2 cellular contexts compared by ENCODE assay signal in genomic region chr16:75024182-75024581, GRCh38.
A peak's percentile ranks its signal among the peaks of the same experiment; 100 is the strongest.
TF ChIP-seq lines count a peak whose summit lies in the region.

No MANE protein-coding gene starts in this region.

TF ChIP-seq in HEK293, 187 proteins besides CTCF, POLR2A, EP300 and RAD21:
- TF ChIP-seq PRDM6 (tag by site-specific recombination; IDR thresholded peaks at IDR 0.05) (peak; percentile 6; the same call in 1 of the 2 replicates), WT1 (tag by site-specific recombination; IDR thresholded peaks at IDR 0.05) (no peak)

TF ChIP-seq in GM12878, 131 proteins besides CTCF, POLR2A, EP300 and RAD21:
- TF ChIP-seq JUNB (IDR thresholded peaks at IDR 0.05) (no peak), STAT3 (IDR thresholded peaks at IDR 0.05; ENCODE audit: low read depth, low read length) (no peak), CEBPB (IDR thresholded peaks at IDR 0.05; ENCODE audit: borderline replicate concordance in 1 of 2, low read depth in 2 of 2, low read length in 2 of 2) (no peak), PBX3 (IDR thresholded peaks at IDR 0.05; ENCODE audit: insufficient replicate concordance, low read depth, low read length) (no peak), JUND (IDR thresholded peaks at IDR 0.05; ENCODE audit: low read depth, low read length) (no peak), RFX5 (IDR thresholded peaks at IDR 0.05; ENCODE audit: low read depth, low read length) (no peak), BCL3 (IDR thresholded peaks at IDR 0.05; ENCODE audit: borderline replicate concordance, insufficient read depth, low read depth, low read length, poor library complexity, severe bottlenecking) (no peak), CBFB (IDR thresholded peaks at IDR 0.05; ENCODE audit: low read depth) (no peak), NFXL1 (IDR thresholded peaks at IDR 0.05; ENCODE audit: borderline replicate concordance) (no peak), ZNF24 (IDR thresholded peaks at IDR 0.05) (no peak), SMC3 (IDR thresholded peaks at IDR 0.05; ENCODE audit: borderline replicate concordance, low read length) (no peak), E2F8 (IDR thresholded peaks at IDR 0.05; ENCODE audit: low read depth, partially characterized antibody) (no peak), ETV6 (conservative IDR thresholded peaks at IDR 0.05 in 1 of 2, IDR thresholded peaks at IDR 0.05 in 1 of 2; ENCODE audit: borderline replicate concordance in 1 of 2, low read depth in 1 of 2) (no peak), ATF7 (IDR thresholded peaks at IDR 0.05; ENCODE audit: low read depth) (no peak), PAX8 (IDR thresholded peaks at IDR 0.05) (no peak), RUNX3 (IDR thresholded peaks at IDR 0.05; ENCODE audit: low read length) (no peak)
- TF ChIP-seq, protein P1, sequence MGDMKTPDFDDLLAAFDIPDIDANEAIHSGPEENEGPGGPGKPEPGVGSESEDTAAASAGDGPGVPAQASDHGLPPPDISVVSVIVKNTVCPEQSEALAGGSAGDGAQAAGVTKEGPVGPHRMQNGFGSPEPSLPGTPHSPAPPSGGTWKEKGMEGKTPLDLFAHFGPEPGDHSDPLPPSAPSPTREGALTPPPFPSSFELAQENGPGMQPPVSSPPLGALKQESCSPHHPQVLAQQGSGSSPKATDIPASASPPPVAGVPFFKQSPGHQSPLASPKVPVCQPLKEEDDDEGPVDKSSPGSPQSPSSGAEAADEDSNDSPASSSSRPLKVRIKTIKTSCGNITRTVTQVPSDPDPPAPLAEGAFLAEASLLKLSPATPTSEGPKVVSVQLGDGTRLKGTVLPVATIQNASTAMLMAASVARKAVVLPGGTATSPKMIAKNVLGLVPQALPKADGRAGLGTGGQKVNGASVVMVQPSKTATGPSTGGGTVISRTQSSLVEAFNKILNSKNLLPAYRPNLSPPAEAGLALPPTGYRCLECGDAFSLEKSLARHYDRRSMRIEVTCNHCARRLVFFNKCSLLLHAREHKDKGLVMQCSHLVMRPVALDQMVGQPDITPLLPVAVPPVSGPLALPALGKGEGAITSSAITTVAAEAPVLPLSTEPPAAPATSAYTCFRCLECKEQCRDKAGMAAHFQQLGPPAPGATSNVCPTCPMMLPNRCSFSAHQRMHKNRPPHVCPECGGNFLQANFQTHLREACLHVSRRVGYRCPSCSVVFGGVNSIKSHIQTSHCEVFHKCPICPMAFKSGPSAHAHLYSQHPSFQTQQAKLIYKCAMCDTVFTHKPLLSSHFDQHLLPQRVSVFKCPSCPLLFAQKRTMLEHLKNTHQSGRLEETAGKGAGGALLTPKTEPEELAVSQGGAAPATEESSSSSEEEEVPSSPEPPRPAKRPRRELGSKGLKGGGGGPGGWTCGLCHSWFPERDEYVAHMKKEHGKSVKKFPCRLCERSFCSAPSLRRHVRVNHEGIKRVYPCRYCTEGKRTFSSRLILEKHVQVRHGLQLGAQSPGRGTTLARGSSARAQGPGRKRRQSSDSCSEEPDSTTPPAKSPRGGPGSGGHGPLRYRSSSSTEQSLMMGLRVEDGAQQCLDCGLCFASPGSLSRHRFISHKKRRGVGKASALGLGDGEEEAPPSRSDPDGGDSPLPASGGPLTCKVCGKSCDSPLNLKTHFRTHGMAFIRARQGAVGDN (IDR thresholded peaks at IDR 0.05) = no peak
- TF ChIP-seq, protein P2, sequence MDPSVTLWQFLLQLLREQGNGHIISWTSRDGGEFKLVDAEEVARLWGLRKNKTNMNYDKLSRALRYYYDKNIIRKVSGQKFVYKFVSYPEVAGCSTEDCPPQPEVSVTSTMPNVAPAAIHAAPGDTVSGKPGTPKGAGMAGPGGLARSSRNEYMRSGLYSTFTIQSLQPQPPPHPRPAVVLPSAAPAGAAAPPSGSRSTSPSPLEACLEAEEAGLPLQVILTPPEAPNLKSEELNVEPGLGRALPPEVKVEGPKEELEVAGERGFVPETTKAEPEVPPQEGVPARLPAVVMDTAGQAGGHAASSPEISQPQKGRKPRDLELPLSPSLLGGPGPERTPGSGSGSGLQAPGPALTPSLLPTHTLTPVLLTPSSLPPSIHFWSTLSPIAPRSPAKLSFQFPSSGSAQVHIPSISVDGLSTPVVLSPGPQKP (IDR thresholded peaks at IDR 0.05; ENCODE audit: low read depth, low read length) = no peak
